1 cellular context compared by ENCODE assay signal in genomic region chr9:133609311-133610098, GRCh38.
A peak's percentile ranks its signal among the peaks of the same experiment; 100 is the strongest.
TF ChIP-seq lines count a peak whose summit lies in the region.

TSS of gene FAM163B (minus strand) at chr9:133609389. CDS start at chr9:133580223, 29,166 bp downstream.

TF ChIP-seq in HepG2, 621 proteins besides CTCF, POLR2A, EP300 and RAD21 (continued from another document and continues in another):
- TF ChIP-seq CSRNP2 (CRISPR knock-in tag; conservative IDR thresholded peaks at IDR 0.05; ENCODE audit: low read depth) (no peak), DNMT1 (CRISPR knock-in tag; IDR thresholded peaks at IDR 0.05) (no peak), SRSF9 (IDR thresholded peaks at IDR 0.05; ENCODE audit: borderline replicate concordance, insufficient read depth, low read depth, low read length, poor library complexity, severe bottlenecking) (no peak), ZNF431 (CRISPR knock-in tag; IDR thresholded peaks at IDR 0.05; ENCODE audit: borderline replicate concordance, low read depth) (0 out of 2 replicates have a peak, but pooled peaks have one; percentile 54), TBP (CRISPR knock-in tag; IDR thresholded peaks at IDR 0.05) (no peak), ZNF12 (CRISPR knock-in tag; IDR thresholded peaks at IDR 0.05) (no peak), HNF1B (CRISPR knock-in tag; IDR thresholded peaks at IDR 0.05) (no peak), ETV6 (CRISPR knock-in tag; conservative IDR thresholded peaks at IDR 0.05) (0 out of 2 replicates have a peak, but pooled peaks have one; percentile 42), ZNF367 (CRISPR knock-in tag; IDR thresholded peaks at IDR 0.05; ENCODE audit: borderline replicate concordance) (no peak), SOX13 (IDR thresholded peaks at IDR 0.05) (no peak), SOX13 (CRISPR knock-in tag; conservative IDR thresholded peaks at IDR 0.05 in 1 of 2, IDR thresholded peaks at IDR 0.05 in 1 of 2) (no peak), NFIC (IDR thresholded peaks at IDR 0.05; ENCODE audit: low read length) (no peak), ZBTB1 (CRISPR knock-in tag; IDR thresholded peaks at IDR 0.05; ENCODE audit: borderline replicate concordance) (no peak), SALL2 (CRISPR knock-in tag; IDR thresholded peaks at IDR 0.05) (peak; percentile 46; the same call in 1 of the 2 replicates), ZNF598 (CRISPR knock-in tag; IDR thresholded peaks at IDR 0.05; ENCODE audit: borderline replicate concordance) (no peak), CHD2 (IDR thresholded peaks at IDR 0.05; ENCODE audit: low read depth, low read length) (no peak), MAFK (conservative IDR thresholded peaks at IDR 0.05 in 1 of 2, IDR thresholded peaks at IDR 0.05 in 1 of 2; ENCODE audit: low read length in 2 of 2) (no peak), KDM5B (CRISPR knock-in tag; IDR thresholded peaks at IDR 0.05; ENCODE audit: borderline replicate concordance) (no peak), SAP130 (CRISPR knock-in tag; IDR thresholded peaks at IDR 0.05; ENCODE audit: low read depth) (peak; percentile 40; the same call in 1 of the 2 replicates), ZNF350 (CRISPR knock-in tag; IDR thresholded peaks at IDR 0.05; ENCODE audit: borderline replicate concordance, low read depth) (no peak), KAT2B (IDR thresholded peaks at IDR 0.05; ENCODE audit: borderline replicate concordance, low read depth, low read length) (no peak), CBX2 (IDR thresholded peaks at IDR 0.05; ENCODE audit: low read depth, low read length) (no peak), CBX2 (CRISPR knock-in tag; IDR thresholded peaks at IDR 0.05; ENCODE audit: low read depth) (no peak), ZNF547 (CRISPR knock-in tag; IDR thresholded peaks at IDR 0.05) (peak; percentile 32; the same call in 1 of the 2 replicates), SP2 (CRISPR knock-in tag; IDR thresholded peaks at IDR 0.05) (no peak), NKX3-1 (CRISPR knock-in tag; IDR thresholded peaks at IDR 0.05) (peak; percentile 69; the same call in 1 of the 2 replicates), HCFC1 (IDR thresholded peaks at IDR 0.05; ENCODE audit: low read depth, low read length) (no peak), ZNF546 (CRISPR knock-in tag; conservative IDR thresholded peaks at IDR 0.05) (no peak), THAP11 (CRISPR knock-in tag; IDR thresholded peaks at IDR 0.05) (0 out of 2 replicates have a peak, but pooled peaks have one; percentile 20), RNF2 (conservative IDR thresholded peaks at IDR 0.05; ENCODE audit: low read depth) (no peak), NCOA5 (CRISPR knock-in tag; IDR thresholded peaks at IDR 0.05) (no peak), ASH2L (IDR thresholded peaks at IDR 0.05; ENCODE audit: insufficient read length, low read depth, low read length) (no peak), ZNF468 (CRISPR knock-in tag; IDR thresholded peaks at IDR 0.05) (no peak), ZNF326 (CRISPR knock-in tag; IDR thresholded peaks at IDR 0.05; ENCODE audit: borderline replicate concordance) (no peak), GATA4 (IDR thresholded peaks at IDR 0.05; ENCODE audit: borderline replicate concordance, low read depth) (no peak), NFATC3 (CRISPR knock-in tag; IDR thresholded peaks at IDR 0.05) (no peak), KDM4B (CRISPR knock-in tag; IDR thresholded peaks at IDR 0.05) (no peak), ZKSCAN8 (CRISPR knock-in tag; IDR thresholded peaks at IDR 0.05; ENCODE audit: borderline replicate concordance) (no peak), ZBTB14 (CRISPR knock-in tag; IDR thresholded peaks at IDR 0.05) (peak; percentile 91), SIX4 (CRISPR knock-in tag; IDR thresholded peaks at IDR 0.05) (no peak), CAMTA2 (CRISPR knock-in tag; IDR thresholded peaks at IDR 0.05; ENCODE audit: borderline replicate concordance) (no peak), CREM (IDR thresholded peaks at IDR 0.05) (no peak), CREM (CRISPR knock-in tag; IDR thresholded peaks at IDR 0.05) (no peak), ZFP36L1 (CRISPR knock-in tag; IDR thresholded peaks at IDR 0.05) (no peak), PTBP1 (IDR thresholded peaks at IDR 0.05; ENCODE audit: low read depth, low read length, poor library complexity, severe bottlenecking) (no peak), ZNF788 (CRISPR knock-in tag; IDR thresholded peaks at IDR 0.05; ENCODE audit: borderline replicate concordance) (no peak), GABPB1 (CRISPR knock-in tag; IDR thresholded peaks at IDR 0.05) (peak; percentile 50; the same call in 1 of the 2 replicates), IKZF1 (IDR thresholded peaks at IDR 0.05) (no peak)
- TF ChIP-seq, protein P1, sequence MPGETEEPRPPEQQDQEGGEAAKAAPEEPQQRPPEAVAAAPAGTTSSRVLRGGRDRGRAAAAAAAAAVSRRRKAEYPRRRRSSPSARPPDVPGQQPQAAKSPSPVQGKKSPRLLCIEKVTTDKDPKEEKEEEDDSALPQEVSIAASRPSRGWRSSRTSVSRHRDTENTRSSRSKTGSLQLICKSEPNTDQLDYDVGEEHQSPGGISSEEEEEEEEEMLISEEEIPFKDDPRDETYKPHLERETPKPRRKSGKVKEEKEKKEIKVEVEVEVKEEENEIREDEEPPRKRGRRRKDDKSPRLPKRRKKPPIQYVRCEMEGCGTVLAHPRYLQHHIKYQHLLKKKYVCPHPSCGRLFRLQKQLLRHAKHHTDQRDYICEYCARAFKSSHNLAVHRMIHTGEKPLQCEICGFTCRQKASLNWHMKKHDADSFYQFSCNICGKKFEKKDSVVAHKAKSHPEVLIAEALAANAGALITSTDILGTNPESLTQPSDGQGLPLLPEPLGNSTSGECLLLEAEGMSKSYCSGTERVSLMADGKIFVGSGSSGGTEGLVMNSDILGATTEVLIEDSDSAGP (CRISPR knock-in tag; IDR thresholded peaks at IDR 0.05; ENCODE audit: borderline replicate concordance): no peak
- TF ChIP-seq, protein P2, sequence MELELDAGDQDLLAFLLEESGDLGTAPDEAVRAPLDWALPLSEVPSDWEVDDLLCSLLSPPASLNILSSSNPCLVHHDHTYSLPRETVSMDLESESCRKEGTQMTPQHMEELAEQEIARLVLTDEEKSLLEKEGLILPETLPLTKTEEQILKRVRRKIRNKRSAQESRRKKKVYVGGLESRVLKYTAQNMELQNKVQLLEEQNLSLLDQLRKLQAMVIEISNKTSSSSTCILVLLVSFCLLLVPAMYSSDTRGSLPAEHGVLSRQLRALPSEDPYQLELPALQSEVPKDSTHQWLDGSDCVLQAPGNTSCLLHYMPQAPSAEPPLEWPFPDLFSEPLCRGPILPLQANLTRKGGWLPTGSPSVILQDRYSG (CRISPR knock-in tag; IDR thresholded peaks at IDR 0.05): no peak
- TF ChIP-seq, protein P3, sequence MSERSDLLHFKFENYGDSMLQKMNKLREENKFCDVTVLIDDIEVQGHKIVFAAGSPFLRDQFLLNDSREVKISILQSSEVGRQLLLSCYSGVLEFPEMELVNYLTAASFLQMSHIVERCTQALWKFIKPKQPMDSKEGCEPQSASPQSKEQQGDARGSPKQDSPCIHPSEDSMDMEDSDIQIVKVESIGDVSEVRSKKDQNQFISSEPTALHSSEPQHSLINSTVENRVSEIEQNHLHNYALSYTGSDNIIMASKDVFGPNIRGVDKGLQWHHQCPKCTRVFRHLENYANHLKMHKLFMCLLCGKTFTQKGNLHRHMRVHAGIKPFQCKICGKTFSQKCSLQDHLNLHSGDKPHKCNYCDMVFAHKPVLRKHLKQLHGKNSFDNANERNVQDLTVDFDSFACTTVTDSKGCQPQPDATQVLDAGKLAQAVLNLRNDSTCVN (CRISPR knock-in tag; IDR thresholded peaks at IDR 0.05; ENCODE audit: borderline replicate concordance): peak; percentile 63; the same call in 1 of the 2 replicates
- TF ChIP-seq, protein P4, sequence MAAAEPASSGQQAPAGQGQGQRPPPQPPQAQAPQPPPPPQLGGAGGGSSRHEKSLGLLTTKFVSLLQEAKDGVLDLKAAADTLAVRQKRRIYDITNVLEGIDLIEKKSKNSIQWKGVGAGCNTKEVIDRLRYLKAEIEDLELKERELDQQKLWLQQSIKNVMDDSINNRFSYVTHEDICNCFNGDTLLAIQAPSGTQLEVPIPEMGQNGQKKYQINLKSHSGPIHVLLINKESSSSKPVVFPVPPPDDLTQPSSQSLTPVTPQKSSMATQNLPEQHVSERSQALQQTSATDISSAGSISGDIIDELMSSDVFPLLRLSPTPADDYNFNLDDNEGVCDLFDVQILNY (CRISPR knock-in tag; conservative IDR thresholded peaks at IDR 0.05): no peak
- TF ChIP-seq, protein P5, sequence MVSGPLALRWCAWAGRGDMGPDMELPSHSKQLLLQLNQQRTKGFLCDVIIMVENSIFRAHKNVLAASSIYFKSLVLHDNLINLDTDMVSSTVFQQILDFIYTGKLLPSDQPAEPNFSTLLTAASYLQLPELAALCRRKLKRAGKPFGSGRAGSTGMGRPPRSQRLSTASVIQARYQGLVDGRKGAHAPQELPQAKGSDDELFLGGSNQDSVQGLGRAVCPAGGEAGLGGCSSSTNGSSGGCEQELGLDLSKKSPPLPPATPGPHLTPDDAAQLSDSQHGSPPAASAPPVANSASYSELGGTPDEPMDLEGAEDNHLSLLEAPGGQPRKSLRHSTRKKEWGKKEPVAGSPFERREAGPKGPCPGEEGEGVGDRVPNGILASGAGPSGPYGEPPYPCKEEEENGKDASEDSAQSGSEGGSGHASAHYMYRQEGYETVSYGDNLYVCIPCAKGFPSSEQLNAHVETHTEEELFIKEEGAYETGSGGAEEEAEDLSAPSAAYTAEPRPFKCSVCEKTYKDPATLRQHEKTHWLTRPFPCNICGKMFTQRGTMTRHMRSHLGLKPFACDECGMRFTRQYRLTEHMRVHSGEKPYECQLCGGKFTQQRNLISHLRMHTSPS (CRISPR knock-in tag; IDR thresholded peaks at IDR 0.05; ENCODE audit: low read depth): no peak
- TF ChIP-seq, protein P6, sequence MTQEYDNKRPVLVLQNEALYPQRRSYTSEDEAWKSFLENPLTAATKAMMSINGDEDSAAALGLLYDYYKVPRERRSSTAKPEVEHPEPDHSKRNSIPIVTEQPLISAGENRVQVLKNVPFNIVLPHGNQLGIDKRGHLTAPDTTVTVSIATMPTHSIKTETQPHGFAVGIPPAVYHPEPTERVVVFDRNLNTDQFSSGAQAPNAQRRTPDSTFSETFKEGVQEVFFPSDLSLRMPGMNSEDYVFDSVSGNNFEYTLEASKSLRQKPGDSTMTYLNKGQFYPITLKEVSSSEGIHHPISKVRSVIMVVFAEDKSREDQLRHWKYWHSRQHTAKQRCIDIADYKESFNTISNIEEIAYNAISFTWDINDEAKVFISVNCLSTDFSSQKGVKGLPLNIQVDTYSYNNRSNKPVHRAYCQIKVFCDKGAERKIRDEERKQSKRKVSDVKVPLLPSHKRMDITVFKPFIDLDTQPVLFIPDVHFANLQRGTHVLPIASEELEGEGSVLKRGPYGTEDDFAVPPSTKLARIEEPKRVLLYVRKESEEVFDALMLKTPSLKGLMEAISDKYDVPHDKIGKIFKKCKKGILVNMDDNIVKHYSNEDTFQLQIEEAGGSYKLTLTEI (CRISPR knock-in tag; conservative IDR thresholded peaks at IDR 0.05): no peak
- TF ChIP-seq, protein P7, sequence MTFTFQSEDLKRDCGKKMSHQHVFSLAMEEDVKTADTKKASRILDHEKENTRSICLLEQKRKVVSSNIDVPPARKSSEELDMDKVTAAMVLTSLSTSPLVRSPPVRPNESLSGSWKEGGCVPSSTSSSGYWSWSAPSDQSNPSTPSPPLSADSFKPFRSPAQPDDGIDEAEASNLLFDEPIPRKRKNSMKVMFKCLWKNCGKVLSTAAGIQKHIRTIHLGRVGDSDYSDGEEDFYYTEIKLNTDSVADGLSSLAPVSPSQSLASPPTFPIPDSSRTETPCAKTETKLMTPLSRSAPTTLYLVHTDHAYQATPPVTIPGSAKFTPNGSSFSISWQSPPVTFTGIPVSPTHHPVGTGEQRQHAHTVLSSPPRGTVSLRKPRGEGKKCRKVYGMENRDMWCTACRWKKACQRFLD (CRISPR knock-in tag; IDR thresholded peaks at IDR 0.05; ENCODE audit: borderline replicate concordance): no peak
- TF ChIP-seq, protein P8, sequence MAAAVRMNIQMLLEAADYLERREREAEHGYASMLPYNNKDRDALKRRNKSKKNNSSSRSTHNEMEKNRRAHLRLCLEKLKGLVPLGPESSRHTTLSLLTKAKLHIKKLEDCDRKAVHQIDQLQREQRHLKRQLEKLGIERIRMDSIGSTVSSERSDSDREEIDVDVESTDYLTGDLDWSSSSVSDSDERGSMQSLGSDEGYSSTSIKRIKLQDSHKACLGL (CRISPR knock-in tag; IDR thresholded peaks at IDR 0.05): peak; percentile 69; the same call in 1 of the 2 replicates
